ENCODE assay signal across 18 cellular contexts in genomic region chr1:207853372-207853757, GRCh38. TPM values are rescaled to one million over a fixed set of nuclear protein-coding genes. Genes with fewer than 3 reads are reported as not detected.
A peak's percentile ranks its signal among the peaks of the same experiment; 100 is the strongest.
DNase-seq lines count a peak whose midpoint lies in the region; ATAC-seq, FAIRE-seq and TF ChIP-seq lines count a peak whose summit lies in the region.
"Had no signal": no experiment of that assay in that cellular context is flagged by ENCODE, and none has a peak within 500 bp of the region (broad histone marks: within the 10 kb centered on the region; RNA-seq: fewer than 3 reads in every experiment).

No MANE protein-coding gene starts in this region.

- ATAC-seq in CD4-positive, CD25-positive, alpha-beta regulatory T cell (ENCODE audit: low read depth in 2 of 2), result no peak
- ATAC-seq in gastroesophageal sphincter (peak; percentile 54), GM19463 (IDR thresholded peaks at IDR 0.05; ENCODE audit: unreplicated experiment) (no peak)
- ATAC-seq: HCT116 had no signal

- no peaks in the 10 kb centered on the region for H3K9me3 Mint-ChIP-seq in CD4-positive, CD25-positive, alpha-beta regulatory T cell
- H3K9me3 Mint-ChIP-seq: memory B cell; stimulated activated naive CD8-positive, alpha-beta T cell treated with anti-CD3 and anti-CD28 coated beads, Interleukin-15, Interleukin-2, amounts not matched to agents 100 ng/mL and 50 ng/mL, for 24 hours had no signal

- no peaks in the 10 kb centered on the region for H3K27me3 Mint-ChIP-seq in CD4-positive, CD25-positive, alpha-beta regulatory T cell
- H3K27me3 Mint-ChIP-seq: memory B cell; stimulated activated naive CD8-positive, alpha-beta T cell treated with anti-CD3 and anti-CD28 coated beads, Interleukin-15, Interleukin-2, amounts not matched to agents 100 ng/mL and 50 ng/mL, for 24 hours had no signal

- H3K79me2 ChIP-seq in Loucy (ENCODE audit: insufficient read depth, low read length), result peaks cover 99% of the 10 kb centered on the region

- H3K4me1 Mint-ChIP-seq in CD4-positive, CD25-positive, alpha-beta regulatory T cell, result peaks cover 28 to 88% (median 66%) of the 10 kb centered on the region in 4 donors

- H3K9ac ChIP-seq in Loucy (ENCODE audit: low read depth, low read length, poor library complexity, severe bottlenecking), result no peak overlapping the region

- peak overlapping the region; percentile 24 for H3K4me3 ChIP-seq in CD4-positive, CD25-positive, alpha-beta regulatory T cell (ENCODE audit: low read depth, low read length)
- no peak overlapping the region for H3K4me3 ChIP-seq in Loucy (ENCODE audit: low read length, poor library complexity, severe bottlenecking)
- H3K4me3 ChIP-seq in gastroesophageal sphincter, result no peak overlapping the region
- no peak overlapping the region for H3K4me3 ChIP-seq in neutrophil (ENCODE audit: low read depth in 1 of 2, low read length in 1 of 2)

- no peak for TF ChIP-seq EP300 in gastroesophageal sphincter (IDR thresholded peaks at IDR 0.05)

- H3K27ac ChIP-seq in CD4-positive, CD25-positive, alpha-beta regulatory T cell (ENCODE audit: insufficient read depth, low read length, poor library complexity, severe bottlenecking), result no peak overlapping the region
- H3K27ac ChIP-seq in gastroesophageal sphincter (peak overlapping the region in 3 of 4 donors; percentile 25 to 54 (median 33)), neutrophil (peak overlapping the region; percentile 80)
- H3K27ac ChIP-seq: VCaP had no signal

- no peak overlapping the region for H2AFZ ChIP-seq in Loucy (ENCODE audit: low read length)

- H4K20me1 ChIP-seq in Loucy (ENCODE audit: insufficient read depth, low read length, poor library complexity, severe bottlenecking), result peaks cover 92% of the 10 kb centered on the region

- H3K4me3 Mint-ChIP-seq in CD4-positive, CD25-positive, alpha-beta regulatory T cell, result peak overlapping the region in 1 of 4 donors; percentile 48
- H3K4me3 Mint-ChIP-seq: memory B cell; stimulated activated naive CD8-positive, alpha-beta T cell treated with anti-CD3 and anti-CD28 coated beads, Interleukin-15, Interleukin-2, amounts not matched to agents 100 ng/mL and 50 ng/mL, for 24 hours had no signal

- H3K4me1 ChIP-seq in CD4-positive, CD25-positive, alpha-beta regulatory T cell (ENCODE audit: control insufficient read depth, insufficient read depth, low read length, poor library complexity, severe bottlenecking), result peaks cover 58% of the 10 kb centered on the region
- H3K4me1 ChIP-seq in Loucy (ENCODE audit: insufficient read depth, low read length, poor library complexity, severe bottlenecking) (peaks cover 87% of the 10 kb centered on the region), gastroesophageal sphincter (peaks cover 13 to 100% (median 40%) of the 10 kb centered on the region in 3 donors), neutrophil (ENCODE audit: control insufficient read depth in 1 of 2, insufficient read depth in 1 of 2, low read depth in 1 of 2, low read length in 1 of 2) (peaks cover 55 to 73% of the 10 kb centered on the region in 2 experiments)

- no peak for TF ChIP-seq CTCF in Loucy (conservative IDR thresholded peaks at IDR 0.05; ENCODE audit: low read length)
- TF ChIP-seq CTCF in gastroesophageal sphincter (IDR thresholded peaks at IDR 0.05), result no peak
- no peak for TF ChIP-seq CTCF in neutrophil (IDR thresholded peaks at IDR 0.05)

- no peak for DNase-seq in CD4-positive, CD25-positive, alpha-beta regulatory T cell
- DNase-seq in NCI-H526 treated with DMSO at 0.1 percent for 48 hours (lab: John Stamatoyannopoulos, UW) (no peak), GM19239 (ENCODE audit: insufficient read length, low spot score) (no peak), GM12892 (ENCODE audit: insufficient read length) (no peak)
- DNase-seq: effector CD8-positive, alpha-beta T cell; GF-D8; NCI-H1436 treated with DMSO at 0.1 percent for 48 hours; NCI-H524 treated with DMSO at 0.1 percent for 48 hours; SHP77; stimulated activated CD4-positive, alpha-beta T cell treated with anti-CD3 and anti-CD28 coated beads, Interleukin-4, amount 100 ng/mL, for 4 hours had no signal

- peak overlapping the region in 1 of 3 donors; percentile 78 for H3K27ac Mint-ChIP-seq in CD4-positive, CD25-positive, alpha-beta regulatory T cell
- H3K27ac Mint-ChIP-seq: memory B cell; stimulated activated naive CD8-positive, alpha-beta T cell treated with anti-CD3 and anti-CD28 coated beads, Interleukin-15, Interleukin-2, amounts not matched to agents 100 ng/mL and 50 ng/mL, for 24 hours had no signal

- TF ChIP-seq POLR2A in gastroesophageal sphincter (IDR thresholded peaks at IDR 0.05), result no peak
- TF ChIP-seq POLR2A in GM12892 (IDR thresholded peaks at IDR 0.05; ENCODE audit: low read depth, low read length), result no peak

- 17% methylated on average over 1 of the region's 1 CpG; no CpG with 5 or more reads in 1 of the 2 donors for WGBS in gastroesophageal sphincter (ENCODE audit: low coverage in 1 of 2), 2 donors

- no peak for FAIRE-seq in GM19239 (lab: Jason Lieb, UNC)
- no peak for FAIRE-seq in GM12892 (lab: Jason Lieb, UNC)

- H3K9me3 ChIP-seq in CD4-positive, CD25-positive, alpha-beta regulatory T cell (ENCODE audit: control insufficient read depth in 2 of 2, low read length in 2 of 2), result no peaks in the 10 kb centered on the region
- H3K9me3 ChIP-seq in Loucy (ENCODE audit: insufficient read depth, low read depth, low read length) (no peaks in the 10 kb centered on the region), gastroesophageal sphincter (no peaks in the 10 kb centered on the region), neutrophil (no peaks in the 10 kb centered on the region)

- H3K36me3 ChIP-seq in CD4-positive, CD25-positive, alpha-beta regulatory T cell (ENCODE audit: control insufficient read depth, insufficient read depth, low read length), result peaks cover 24% of the 10 kb centered on the region
- H3K36me3 ChIP-seq in Loucy (ENCODE audit: insufficient read depth, low read length), result peaks cover 57% of the 10 kb centered on the region; the same call in 1 of the 2 replicates
- H3K36me3 ChIP-seq in gastroesophageal sphincter, result peaks cover 0 to 11% of the 10 kb centered on the region in 2 donors
- H3K36me3 ChIP-seq in neutrophil, result peaks cover 14% of the 10 kb centered on the region

- no peaks in the 10 kb centered on the region for H3K9me2 ChIP-seq in Loucy (replicated peaks; ENCODE audit: low read depth, low read length)

- H3K36me3 Mint-ChIP-seq in CD4-positive, CD25-positive, alpha-beta regulatory T cell, result peaks cover 24% of the 10 kb centered on the region

- H3F3A ChIP-seq in Loucy (ENCODE audit: low read depth), result no peaks in the 10 kb centered on the region

- H3K27me3 ChIP-seq in CD4-positive, CD25-positive, alpha-beta regulatory T cell (ENCODE audit: control insufficient read depth, insufficient read depth, low read length), result no peaks in the 10 kb centered on the region
- H3K27me3 ChIP-seq in Loucy (ENCODE audit: insufficient read depth, low read length, poor library complexity, severe bottlenecking) (no peaks in the 10 kb centered on the region), gastroesophageal sphincter (no peaks in the 10 kb centered on the region), neutrophil (no peaks in the 10 kb centered on the region)

- peak overlapping the region; percentile 5 for H3K4me2 ChIP-seq in Loucy (ENCODE audit: low read depth, low read length, poor library complexity, severe bottlenecking)

RNA-seq across cellular contexts. Expression of gene CD34, which starts 57.6 kb away (rescaled TPM):
- 1.9 TPM for total RNA-seq in CD4-positive, CD25-positive, alpha-beta regulatory T cell
- under 1 TPM in 1 of 4 donors, not detected in 3; 0.02 TPM for polyA plus RNA-seq in CD4-positive, CD25-positive, alpha-beta regulatory T cell
- 100 to 1,000 TPM in 1 of 4 donors, 10 to 100 TPM in 3; 38.9 to 114 (median 62.1) TPM for total RNA-seq in gastroesophageal sphincter
- not detected for polyA plus RNA-seq in GM12892 (2012; ENCODE audit: missing spikeins)

Comparison
In these comparisons a context has a peak if more than half of its experiments do, and no peak if none do; other contexts are left out.
1. RNA of gene CD34, which starts 57.6 kb away (total RNA-seq): 38.9 to 114 TPM in gastroesophageal sphincter; 1.9 TPM in CD4-positive, CD25-positive, alpha-beta regulatory T cell (single experiment); every median in the first group is over 10 times any median in the second.